In genomic region chr20:48843125-48843806, GRCh38 we compare ENCODE assay signal across 27 cellular contexts. TPM values are rescaled to one million over a fixed set of nuclear protein-coding genes. Genes with fewer than 3 reads are reported as not detected.
DNase-seq lines count a peak whose midpoint lies in the region; ATAC-seq and TF ChIP-seq lines count a peak whose summit lies in the region.
"Had no signal": no experiment of that assay in that cellular context is flagged by ENCODE, and none has a peak within 500 bp of the region (broad histone marks: within the 10 kb centered on the region; RNA-seq: fewer than 3 reads in every experiment).

No MANE protein-coding gene starts in this region.

- no peaks in the 10 kb centered on the region for H4K20me1 ChIP-seq in SK-N-SH (ENCODE audit: insufficient read depth)
- no peaks in the 10 kb centered on the region for H4K20me1 ChIP-seq in Karpas-422 (ENCODE audit: insufficient read depth, low read depth, low read length)
- H4K20me1 ChIP-seq: BLaER1 treated with 17β-estradiol and CSF1 and Interleukin-3, amounts not matched to agents 10 nM and 100 nM had no signal

- H3K9me2 ChIP-seq in SK-N-SH, result no peaks in the 10 kb centered on the region
- H3K9me2 ChIP-seq in Karpas-422 (replicated peaks; ENCODE audit: insufficient read depth, low read length), result no peaks in the 10 kb centered on the region

- POLR2A ChIA-PET in SK-N-SH (lab: Yijun Ruan, JAX), result no interaction called here
- POLR2A ChIA-PET in WTC11 (lab: Charles Lee), result no interaction called here
- POLR2A ChIA-PET in activated CD4-positive, alpha-beta T cell treated with anti-CD3 and anti-CD28 coated beads, Interleukin-2, amount 10 ng/mL, durations not matched to agents 7 days and 5 days (lab: Charles Lee), result no interaction called here

- no peaks in the 10 kb centered on the region for H3K36me3 ChIP-seq in SK-N-SH (replicated peaks in 1 of 2; ENCODE audit: control insufficient read depth in 1 of 2, insufficient read depth in 2 of 2, low read length in 1 of 2)
- no peaks in the 10 kb centered on the region for H3K36me3 ChIP-seq in Karpas-422 (ENCODE audit: insufficient read depth, low read length)
- H3K36me3 ChIP-seq: BLaER1 treated with 17β-estradiol and CSF1 and Interleukin-3, amounts not matched to agents 10 nM and 100 nM; SJSA1 had no signal

- H2AFZ ChIP-seq in SK-N-SH (ENCODE audit: low read depth) (no peak overlapping the region), Karpas-422 (ENCODE audit: low read length) (no peak overlapping the region)
- H2AFZ ChIP-seq: hepatocyte had no signal

- H3K4me2 ChIP-seq in SK-N-SH, result no peak overlapping the region
- no peak overlapping the region for H3K4me2 ChIP-seq in Karpas-422 (ENCODE audit: low read depth, low read length, poor library complexity, severe bottlenecking)
- H3K4me2 ChIP-seq: hepatocyte had no signal

- TF ChIP-seq EP300 in SK-N-SH (IDR thresholded peaks at IDR 0.05; ENCODE audit: borderline replicate concordance in 1 of 2, low read depth in 1 of 2, low read length in 1 of 2), result no peak

- H3K79me2 ChIP-seq in SK-N-SH (ENCODE audit: insufficient read depth), result no peaks in the 10 kb centered on the region
- no peaks in the 10 kb centered on the region for H3K79me2 ChIP-seq in Karpas-422 (ENCODE audit: low read length)
- H3K79me2 ChIP-seq: hepatocyte had no signal

- no peaks in the 10 kb centered on the region for H3K9me3 ChIP-seq in SK-N-SH
- H3K9me3 ChIP-seq in Karpas-422 (ENCODE audit: low read length), result no peaks in the 10 kb centered on the region
- H3K9me3 ChIP-seq: BLaER1 treated with 17β-estradiol and CSF1 and Interleukin-3, amounts not matched to agents 10 nM and 100 nM; SJSA1 had no signal

- H3K9ac ChIP-seq in SK-N-SH (no peak overlapping the region), Karpas-422 (ENCODE audit: low read length) (no peak overlapping the region)
- H3K9ac ChIP-seq: BLaER1 treated with 17β-estradiol and CSF1 and Interleukin-3, amounts not matched to agents 10 nM and 100 nM had no signal

- H3K9me3 Mint-ChIP-seq in WTC11, result peaks cover 7% of the 10 kb centered on the region
- H3K9me3 Mint-ChIP-seq in stimulated activated naive B cell treated with anti-CD40 and anti-IgM and Interleukin-4, amounts not matched to agents 10 μg/mL and 1 μg/mL and 100 μg/mL, for 72 hours, result peaks cover 4 to 7% of the 10 kb centered on the region in 2 donors
- peaks cover 5% of the 10 kb centered on the region for H3K9me3 Mint-ChIP-seq in activated CD4-positive, alpha-beta T cell treated with anti-CD3 and anti-CD28 coated beads, Interleukin-2, amount 10 ng/mL, durations not matched to agents 7 days and 5 days
- H3K9me3 Mint-ChIP-seq: activated naive CD4-positive, alpha-beta T cell treated with anti-CD3 and anti-CD28 coated beads for 36 hours; effector memory CD8-positive, alpha-beta T cell; mesothelial cell of epicardium; natural killer cell; T-helper 1 cell treated with Interleukin-12 subunit alpha and Interleukin-12 subunit beta and Interleukin-4 antibody, amounts not matched to agents 30 μg/mL and 1 μg/mL, for 36 hours had no signal

- WGBS in SK-N-SH (ENCODE audit: low lambda C conversion rate), result 93% methylated on average over 5 of the region's 5 CpGs

- H3K36me3 Mint-ChIP-seq in WTC11, result no peaks in the 10 kb centered on the region
- H3K36me3 Mint-ChIP-seq in stimulated activated naive B cell treated with anti-CD40 and anti-IgM and Interleukin-4, amounts not matched to agents 10 μg/mL and 1 μg/mL and 100 μg/mL, for 72 hours, result no peaks in the 10 kb centered on the region
- no peaks in the 10 kb centered on the region for H3K36me3 Mint-ChIP-seq in activated CD4-positive, alpha-beta T cell treated with anti-CD3 and anti-CD28 coated beads, Interleukin-2, amount 10 ng/mL, durations not matched to agents 7 days and 5 days (ENCODE audit: low read depth)
- H3K36me3 Mint-ChIP-seq: mesothelial cell of epicardium, natural killer cell had no signal

- TF ChIP-seq CTCF in SK-N-SH (IDR thresholded peaks at IDR 0.05) (no peak), WTC11 (IDR thresholded peaks at IDR 0.05) (no peak)

- H3K4me3 ChIP-seq in SK-N-SH (ENCODE audit: low read depth in 2 of 2, low read length in 1 of 2) (no peak overlapping the region), Karpas-422 (ENCODE audit: low read length) (no peak overlapping the region)
- H3K4me3 ChIP-seq: BLaER1 treated with 17β-estradiol and CSF1 and Interleukin-3, amounts not matched to agents 10 nM and 100 nM; coronary artery; hepatocyte; SJSA1 had no signal

- H3K27me3 Mint-ChIP-seq in WTC11 (ENCODE audit: low read depth), result no peaks in the 10 kb centered on the region
- no peaks in the 10 kb centered on the region for H3K27me3 Mint-ChIP-seq in stimulated activated naive B cell treated with anti-CD40 and anti-IgM and Interleukin-4, amounts not matched to agents 10 μg/mL and 1 μg/mL and 100 μg/mL, for 72 hours
- H3K27me3 Mint-ChIP-seq in activated CD4-positive, alpha-beta T cell treated with anti-CD3 and anti-CD28 coated beads, Interleukin-2, amount 10 ng/mL, durations not matched to agents 7 days and 5 days, result peaks cover 10% of the 10 kb centered on the region
- H3K27me3 Mint-ChIP-seq: activated CD4-positive, alpha-beta T cell treated with anti-CD3 and anti-CD28 coated beads for 36 hours; effector memory CD8-positive, alpha-beta T cell had no signal

- H3K27ac Mint-ChIP-seq in WTC11, result no peak overlapping the region
- H3K27ac Mint-ChIP-seq in stimulated activated naive B cell treated with anti-CD40 and anti-IgM and Interleukin-4, amounts not matched to agents 10 μg/mL and 1 μg/mL and 100 μg/mL, for 72 hours, result peak overlapping the region; percentile 75
- H3K27ac Mint-ChIP-seq in activated CD4-positive, alpha-beta T cell treated with anti-CD3 and anti-CD28 coated beads, Interleukin-2, amount 10 ng/mL, durations not matched to agents 7 days and 5 days, result no peak overlapping the region
- H3K27ac Mint-ChIP-seq: activated CD4-positive, alpha-beta T cell treated with anti-CD3 and anti-CD28 coated beads for 36 hours; activated naive CD4-positive, alpha-beta T cell treated with anti-CD3 and anti-CD28 coated beads for 36 hours; effector memory CD8-positive, alpha-beta T cell; mesothelial cell of epicardium; natural killer cell; T-helper 1 cell treated with Interleukin-12 subunit alpha and Interleukin-12 subunit beta and Interleukin-4 antibody, amounts not matched to agents 30 μg/mL and 1 μg/mL, for 36 hours had no signal

- H3K27ac ChIP-seq in SK-N-SH (ENCODE audit: low read depth in 2 of 2, low read length in 1 of 2), result no peak overlapping the region
- no peak overlapping the region for H3K27ac ChIP-seq in Karpas-422 (ENCODE audit: low read length)
- H3K27ac ChIP-seq: BLaER1 treated with 17β-estradiol and CSF1 and Interleukin-3, amounts not matched to agents 10 nM and 100 nM; coronary artery; hepatocyte had no signal

- DNase-seq in SK-N-SH (no peak), Karpas-422 (peak; percentile 60), WTC11 (ENCODE audit: low spot score) (no peak), activated gamma-delta T cell (lab: John Stamatoyannopoulos, UW) (no peak)
- DNase-seq in stimulated activated naive B cell treated with anti-CD40 and anti-IgM and Interleukin-4, amounts not matched to agents 10 μg/mL and 1 μg/mL and 100 μg/mL, for 72 hours, result no peak
- no peak for DNase-seq in activated naive CD4-positive, alpha-beta T cell (lab: John Stamatoyannopoulos, UW)
- no peak for DNase-seq in activated CD4-positive, alpha-beta T cell treated with anti-CD3 and anti-CD28 coated beads, Interleukin-2, amount 10 ng/mL, durations not matched to agents 7 days and 5 days
- DNase-seq: activated CD4-positive, alpha-beta T cell treated with anti-CD3 and anti-CD28 coated beads for 36 hours; activated naive CD4-positive, alpha-beta T cell treated with anti-CD3 and anti-CD28 coated beads for 36 hours; activated T-cell treated with anti-CD3 and anti-CD28 coated beads, Interleukin-2, amount 50 U/mL, for 48 hours; amniotic stem cell; effector memory CD8-positive, alpha-beta T cell; EL; left ventricle myocardium superior; natural killer cell; NCI-H1105; NCI-H2029; NCI-H345; retina had no signal

- no peak for TF ChIP-seq RAD21 in SK-N-SH (IDR thresholded peaks at IDR 0.05; ENCODE audit: low read length)

- no peak for ATAC-seq in SK-N-SH treated with all-trans-retinoic acid at 6 μM for 48 hours
- no peak for ATAC-seq in WTC11
- no peak for ATAC-seq in stimulated activated naive B cell treated with anti-CD40 and anti-IgM and Interleukin-4, amounts not matched to agents 10 μg/mL and 1 μg/mL and 100 μg/mL, for 72 hours (replicated peaks)
- ATAC-seq: activated CD4-positive, alpha-beta T cell treated with anti-CD3 and anti-CD28 coated beads for 36 hours; effector memory CD8-positive, alpha-beta T cell; esophagus mucosa; left ventricle myocardium superior; natural killer cell had no signal

- H3K27me3 ChIP-seq in SK-N-SH (ENCODE audit: insufficient read depth), result no peaks in the 10 kb centered on the region
- H3K27me3 ChIP-seq in Karpas-422 (ENCODE audit: low read length), result no peaks in the 10 kb centered on the region
- H3K27me3 ChIP-seq: BLaER1 treated with 17β-estradiol and CSF1 and Interleukin-3, amounts not matched to agents 10 nM and 100 nM; hepatocyte; SJSA1 had no signal

- CTCF ChIA-PET in SK-N-SH (lab: Yijun Ruan, JAX) (no interaction called here), WTC11 (lab: Charles Lee) (no interaction called here)
- CTCF ChIA-PET in activated CD4-positive, alpha-beta T cell treated with anti-CD3 and anti-CD28 coated beads, Interleukin-2, amount 10 ng/mL, durations not matched to agents 7 days and 5 days (lab: Charles Lee), result no interaction called here

- H3K4me1 Mint-ChIP-seq in WTC11, result peaks cover 12% of the 10 kb centered on the region
- peaks cover 50 to 68% of the 10 kb centered on the region in 2 donors for H3K4me1 Mint-ChIP-seq in stimulated activated naive B cell treated with anti-CD40 and anti-IgM and Interleukin-4, amounts not matched to agents 10 μg/mL and 1 μg/mL and 100 μg/mL, for 72 hours
- H3K4me1 Mint-ChIP-seq in activated CD4-positive, alpha-beta T cell treated with anti-CD3 and anti-CD28 coated beads, Interleukin-2, amount 10 ng/mL, durations not matched to agents 7 days and 5 days, result no peaks in the 10 kb centered on the region

- H3K4me1 ChIP-seq in SK-N-SH (ENCODE audit: control insufficient read depth in 1 of 2, insufficient read depth in 2 of 2, low read depth in 1 of 2, low read length in 1 of 2) (peaks cover 11 to 26% of the 10 kb centered on the region in 2 experiments; a peak in 2 of 4 replicates), Karpas-422 (ENCODE audit: low read length) (peaks cover 15% of the 10 kb centered on the region)

- peaks cover 12% of the 10 kb centered on the region for H3F3A ChIP-seq in SK-N-SH (replicated peaks; ENCODE audit: insufficient read depth)

- H3K4me3 Mint-ChIP-seq in WTC11, result no peak overlapping the region
- no peak overlapping the region for H3K4me3 Mint-ChIP-seq in stimulated activated naive B cell treated with anti-CD40 and anti-IgM and Interleukin-4, amounts not matched to agents 10 μg/mL and 1 μg/mL and 100 μg/mL, for 72 hours
- H3K4me3 Mint-ChIP-seq in activated CD4-positive, alpha-beta T cell treated with anti-CD3 and anti-CD28 coated beads, Interleukin-2, amount 10 ng/mL, durations not matched to agents 7 days and 5 days, result no peak overlapping the region
- H3K4me3 Mint-ChIP-seq: activated CD4-positive, alpha-beta T cell treated with anti-CD3 and anti-CD28 coated beads for 36 hours; activated naive CD4-positive, alpha-beta T cell treated with anti-CD3 and anti-CD28 coated beads for 36 hours; effector memory CD8-positive, alpha-beta T cell; mesothelial cell of epicardium; natural killer cell; T-helper 1 cell treated with Interleukin-12 subunit alpha and Interleukin-12 subunit beta and Interleukin-4 antibody, amounts not matched to agents 30 μg/mL and 1 μg/mL, for 36 hours had no signal

RNA-seq across cellular contexts. Expression of gene PREX1, which starts 15.5 kb away (rescaled TPM):
- polyA plus RNA-seq in SK-N-SH (2012; rRNA removed), result 4.2 and 5.3 TPM in 2 replicates
- polyA plus RNA-seq in SK-N-SH (2012; cell fraction: cytosol; rRNA removed), result 2.0 and 3.4 TPM in 2 replicates
- polyA plus RNA-seq in SK-N-SH (2012; cell fraction: nucleus; rRNA removed), result 6.3 and 6.9 TPM in 2 replicates
- total RNA-seq in Karpas-422 (2014; rRNA removed; shearing (Covaris generic); ENCODE audit: low replicate concordance), result not detected in 2 replicates
- total RNA-seq in WTC11 (2021), result 14.2 to 17.3 TPM (median 15.5 TPM) in 3 replicates
- total RNA-seq in activated CD4-positive, alpha-beta T cell treated with anti-CD3 and anti-CD28 coated beads, Interleukin-2, amount 10 ng/mL, durations not matched to agents 7 days and 5 days, result 10 to 100 TPM; 81.0 to 86.1 TPM

Comparison
In these comparisons a context has a peak if more than half of its experiments do, and no peak if none do; other contexts are left out.
1. RNA of gene PREX1, which starts 15.5 kb away (total RNA-seq): 81.0 to 86.1 TPM in activated CD4-positive, alpha-beta T cell treated with anti-CD3 and anti-CD28 coated beads, Interleukin-2, amount 10 ng/mL, durations not matched to agents 7 days and 5 days and 14.2 to 17.3 TPM in WTC11; not detected in Karpas-422; every median in the first group is over 10 times any median in the second.
2. Of the 6 proteins assayed by ChIP-seq in both WTC11 and SK-N-SH: peak only in WTC11: USF2; only in SK-N-SH: none; in both: USF1; in neither: 4.